20 cellular contexts compared by ENCODE assay signal in the genomic region with DNA sequence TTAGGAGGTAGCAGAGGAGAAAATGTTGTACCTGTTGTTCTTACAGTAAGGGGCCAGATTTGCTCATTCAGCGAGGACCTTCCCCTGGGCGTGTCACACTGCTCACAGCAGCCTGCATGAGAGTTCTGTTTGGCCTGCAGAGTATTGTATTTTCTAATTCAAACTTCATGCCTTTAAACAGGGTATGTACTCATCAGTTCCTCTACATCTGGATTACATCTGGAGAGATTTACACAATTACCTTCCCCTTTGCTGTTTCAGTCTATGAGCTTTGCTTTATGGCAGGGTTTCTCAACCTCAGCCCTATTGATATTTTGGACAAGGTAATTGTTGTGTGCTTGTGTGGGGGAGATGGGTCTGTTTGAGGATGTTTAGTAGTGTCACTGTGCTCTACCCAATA.
A peak's percentile ranks its signal among the peaks of the same experiment; 100 is the strongest.
DNase-seq lines count a peak whose midpoint lies in the region; FAIRE-seq and TF ChIP-seq lines count a peak whose summit lies in the region.
"Had no signal": no experiment of that assay in that cellular context is flagged by ENCODE, and none has a peak within 500 bp of the region (broad histone marks: within the 10 kb centered on the region; RNA-seq: fewer than 3 reads in every experiment).

No MANE protein-coding gene starts in this region.

- no peak overlapping the region for H3K4me3 Mint-ChIP-seq in neural progenitor cell
- H3K4me3 Mint-ChIP-seq: CD4-positive, alpha-beta T cell; IgD-negative memory B cell had no signal

- intact Hi-C loops in uterus (cut with DNase I; ENCODE audit: low total_unique reads): no loop called here

- no peaks in the 10 kb centered on the region for H4K20me1 ChIP-seq in neural progenitor cell (ENCODE audit: low read depth)

- DNase-seq in NCI-H748 (lab: John Stamatoyannopoulos, UW; ENCODE audit: unreplicated experiment) (peak; percentile 27), NCI-H748 treated with DMSO at 0.1 percent for 48 hours (lab: John Stamatoyannopoulos, UW) (no peak), neural progenitor cell (ENCODE audit: low spot score) (no peak), uterus (no peak), NCI-H69 (lab: John Stamatoyannopoulos, UW) (no peak), hippocampal formation (lab: John Stamatoyannopoulos, UW) (no peak)
- DNase-seq: AML-193; CD4-positive, alpha-beta T cell; DMS153; DMS79; GDM1; GOT3; H7 had no signal

- no peaks in the 10 kb centered on the region for H3K9me3 Mint-ChIP-seq in neural progenitor cell
- H3K9me3 Mint-ChIP-seq: CD4-positive, alpha-beta T cell had no signal

- peak; percentile 15 for FAIRE-seq in endometrium (lab: Jason Lieb, UNC)
- FAIRE-seq: A549, GM12892, HepG2 had no signal

- H2AFZ ChIP-seq in neural progenitor cell (replicated peaks): peak overlapping the region; percentile 55

- H3K27ac Mint-ChIP-seq in neural progenitor cell: no peak overlapping the region
- H3K27ac Mint-ChIP-seq: CD4-positive, alpha-beta T cell; IgD-negative memory B cell had no signal

- TF ChIP-seq CTCF in neural progenitor cell (IDR thresholded peaks at IDR 0.05) (no peak), uterus (IDR thresholded peaks at IDR 0.05) (no peak)

- H3K4me2 ChIP-seq in neural progenitor cell: no peak overlapping the region
- H3K4me2 ChIP-seq: A549 had no signal

- no peak for TF ChIP-seq POLR2A in uterus (IDR thresholded peaks at IDR 0.05)

- H3K27ac ChIP-seq in neural progenitor cell (no peak overlapping the region), uterus (no peak overlapping the region)
- H3K27ac ChIP-seq: 22Rv1, A549, C4-2B had no signal

- peaks cover 3% of the 10 kb centered on the region for H3K4me1 Mint-ChIP-seq in neural progenitor cell
- H3K4me1 Mint-ChIP-seq: IgD-negative memory B cell had no signal

- no peaks in the 10 kb centered on the region for H3K36me3 ChIP-seq in neural progenitor cell
- no peaks in the 10 kb centered on the region for H3K36me3 ChIP-seq in uterus

- H3F3A ChIP-seq in neural progenitor cell (ENCODE audit: low read depth): no peaks in the 10 kb centered on the region

- peaks cover 7% of the 10 kb centered on the region for H3K27me3 Mint-ChIP-seq in neural progenitor cell (ENCODE audit: insufficient read depth, low read depth)
- H3K27me3 Mint-ChIP-seq: IgD-negative memory B cell had no signal

- no peaks in the 10 kb centered on the region for H3K79me2 ChIP-seq in neural progenitor cell (ENCODE audit: low read depth)

- H3K36me3 Mint-ChIP-seq in neural progenitor cell: no peaks in the 10 kb centered on the region
- H3K36me3 Mint-ChIP-seq: IgD-negative memory B cell had no signal

- no peaks in the 10 kb centered on the region for H3K9me3 ChIP-seq in neural progenitor cell (ENCODE audit: low read depth)
- H3K9me3 ChIP-seq in uterus: no peaks in the 10 kb centered on the region
- H3K9me3 ChIP-seq: A549 had no signal

- H3K9ac ChIP-seq in neural progenitor cell: no peak overlapping the region

- no peak overlapping the region for H3K4me3 ChIP-seq in neural progenitor cell
- H3K4me3 ChIP-seq in uterus: no peak overlapping the region
- H3K4me3 ChIP-seq: A549 had no signal

- H3K4me1 ChIP-seq in neural progenitor cell (peaks cover 6% of the 10 kb centered on the region), uterus (no peaks in the 10 kb centered on the region)
- H3K4me1 ChIP-seq: A549 had no signal

- H3K27me3 ChIP-seq in neural progenitor cell (no peaks in the 10 kb centered on the region), uterus (no peaks in the 10 kb centered on the region)
